In the genomic region with DNA sequence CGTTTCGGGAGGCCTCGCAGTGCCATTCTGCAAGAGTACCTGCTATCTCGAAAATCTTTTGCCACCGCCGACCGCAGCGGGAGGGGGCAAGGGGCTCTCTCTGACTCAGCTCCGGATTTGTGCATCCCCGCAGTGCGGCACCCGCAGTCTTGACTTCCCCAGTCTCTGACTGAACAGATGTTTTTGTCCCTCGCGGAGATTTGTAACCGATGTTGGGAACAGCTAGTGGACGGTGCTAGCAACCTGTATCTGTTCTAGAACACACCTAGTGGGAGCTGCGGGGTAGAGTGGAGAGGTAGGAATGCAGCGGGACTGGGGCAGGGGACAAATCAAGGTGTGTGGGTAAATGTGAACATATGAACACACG, we compare ENCODE assay signal across 20 cellular contexts. TPM values are rescaled to one million over a fixed set of nuclear protein-coding genes. Genes with fewer than 3 reads are reported as not detected.
DNase-seq lines count a peak whose midpoint lies in the region; ATAC-seq and TF ChIP-seq lines count a peak whose summit lies in the region.
"Had no signal": no experiment of that assay in that cellular context is flagged by ENCODE, and none has a peak within 500 bp of the region (broad histone marks: within the 10 kb centered on the region; RNA-seq: fewer than 3 reads in every experiment).

No MANE protein-coding gene starts in this region.

- H2AFZ ChIP-seq in IMR-90 (replicated peaks; ENCODE audit: low read length, poor library complexity): peak overlapping the region; percentile 18
- H2AFZ ChIP-seq: GM23248 had no signal

- intact Hi-C loops in IMR-90 (cut with micrococcal nuclease) (no loop called here), adrenal gland (cut with DNase I) (no loop called here)

- no peak overlapping the region for H3K27ac ChIP-seq in IMR-90 (ENCODE audit: insufficient read depth, low read length)
- no peak overlapping the region for H3K27ac ChIP-seq in adrenal gland
- H3K27ac ChIP-seq: BLaER1, GM23248, SJSA1, spleen, tibial nerve had no signal

- H4K91ac ChIP-seq in IMR-90 (ENCODE audit: insufficient read depth, low read depth, low read length): no peak overlapping the region

- no peaks in the 10 kb centered on the region for H3K9me1 ChIP-seq in IMR-90 (ENCODE audit: insufficient read depth, low read length)

- H3K27me3 ChIP-seq in IMR-90 (ENCODE audit: control insufficient read depth, insufficient read depth, low read length) (peaks cover 53% of the 10 kb centered on the region), adrenal gland (peaks cover 67% of the 10 kb centered on the region)
- H3K27me3 ChIP-seq: BLaER1, SJSA1 had no signal

- no peak overlapping the region for H2AK5ac ChIP-seq in IMR-90 (ENCODE audit: low read depth, low read length)

- H3K4ac ChIP-seq in IMR-90 (ENCODE audit: low read depth, low read length): no peak overlapping the region

- H3K36me3 ChIP-seq in IMR-90 (ENCODE audit: control insufficient read depth, insufficient read depth, low read length): no peaks in the 10 kb centered on the region
- H3K36me3 ChIP-seq in adrenal gland (replicated peaks in 1 of 2): no peaks in the 10 kb centered on the region
- H3K36me3 ChIP-seq: BLaER1, SJSA1, spleen, tibial nerve had no signal

- TF ChIP-seq RAD21 in IMR-90 (IDR thresholded peaks at IDR 0.05; ENCODE audit: low read length): no peak

- DNase-seq in GM20000 (ENCODE audit: low spot score) (peak; percentile 8), IMR-90 (no peak), endothelial cell (ENCODE audit: low spot score) (no peak), neural crest cell (ENCODE audit: low read depth, low spot score) (no peak), immature natural killer cell (no peak), adrenal gland (no peak)
- DNase-seq in stimulated activated CD4-positive, alpha-beta T cell treated with anti-CD3 and anti-CD28 coated beads, Interleukin-12 subunit alpha, Interleukin-12 subunit beta, amount 100 ng/mL, for 4 hours: no peak
- DNase-seq: activated T-cell treated with anti-CD3 and anti-CD28 coated beads, Interleukin-2, amount 50 U/mL, for 1 hour; amygdala; GF-D8; GM23248; NCI-H1105; NCI-H748 treated with DMSO at 0.1 percent for 48 hours; PC-3; spleen had no signal

- H3K4me1 ChIP-seq in IMR-90 (ENCODE audit: control insufficient read depth, insufficient read depth, low read length) (no peaks in the 10 kb centered on the region), adrenal gland (replicated peaks in 1 of 2) (peaks cover 0 to 10% of the 10 kb centered on the region in 2 donors)
- H3K4me1 ChIP-seq: BLaER1, SJSA1 had no signal

- H4K20me1 ChIP-seq in IMR-90 (ENCODE audit: insufficient read depth, low read length): no peaks in the 10 kb centered on the region
- H4K20me1 ChIP-seq: BLaER1 had no signal

- H3K9me3 ChIP-seq in IMR-90 (ENCODE audit: control insufficient read depth, insufficient read depth, low read length) (peaks cover 11% of the 10 kb centered on the region), adrenal gland (replicated peaks in 1 of 3) (no peaks in the 10 kb centered on the region)
- H3K9me3 ChIP-seq: SJSA1, tibial nerve had no signal

- no peak overlapping the region for H3K18ac ChIP-seq in IMR-90 (ENCODE audit: low read depth, low read length)

- no peak overlapping the region for H2BK20ac ChIP-seq in IMR-90 (ENCODE audit: low read depth, low read length)

- no TSS peak for BruUV-seq in IMR-90 (replicated peaks; lab: Mats Ljungman, UMichigan)

- H2BK15ac ChIP-seq in IMR-90 (ENCODE audit: low read depth, low read length): no peak overlapping the region

- H3K4me3 ChIP-seq in IMR-90 (ENCODE audit: insufficient read depth, low read depth, low read length) (no peak overlapping the region), adrenal gland (no peak overlapping the region)
- H3K4me3 ChIP-seq: BLaER1, GM23248, SJSA1 had no signal

- 0% methylated on average over 2 of the region's 19 CpGs; no CpG with 5 or more reads in 1 of the 2 experiments for WGBS in IMR-90 (ENCODE audit: extremely low coverage in 2 of 2, insufficient read length in 1 of 2), 2 experiments
- WGBS in adrenal gland, 4 donors: 5 to 9% (median 7%) methylated on average over 3 to 19 of the region's 19 CpGs

- no peak overlapping the region for H2BK120ac ChIP-seq in IMR-90 (ENCODE audit: low read depth, low read length)

- POLR2A ChIA-PET in IMR-90 (lab: Charles Lee; ENCODE audit: unreplicated experiment): no interaction called here

- H3K36me3 Mint-ChIP-seq in endothelial cell (ENCODE audit: low read depth, unreplicated experiment) (no peaks in the 10 kb centered on the region), neural crest cell (ENCODE audit: low read depth) (peaks cover 2% of the 10 kb centered on the region), immature natural killer cell (peaks cover 0 to 5% (median 4%) of the 10 kb centered on the region in 3 donors)

- dilution Hi-C loops in IMR-90 (cut with HindIII; ENCODE audit: low sequenced_read_pairs, unreplicated experiment): no loop called here

- no peak overlapping the region for H2AK9ac ChIP-seq in IMR-90 (replicated peaks; ENCODE audit: low read depth, low read length, poor library complexity)

- H3K79me1 ChIP-seq in IMR-90 (ENCODE audit: low read depth in 1 of 2, low read length in 2 of 2): no peaks in the 10 kb centered on the region

- no peak overlapping the region for H3K14ac ChIP-seq in IMR-90 (replicated peaks; ENCODE audit: low read depth, low read length)

- H3K4me1 Mint-ChIP-seq in endothelial cell (ENCODE audit: unreplicated experiment) (peaks cover 26% of the 10 kb centered on the region), neural crest cell (peaks cover 29% of the 10 kb centered on the region), immature natural killer cell (peaks cover 0 to 7% of the 10 kb centered on the region in 2 donors)

- CTCF ChIA-PET in IMR-90 (lab: Yijun Ruan, JAX): interaction anchor here (1.5 to 2.2 kb wide), 2 partner anchors 10 to 17 kb away, joined by 3 to 7 read pairs; a partner anchor contains a TSS

- no peak overlapping the region for H4K8ac ChIP-seq in IMR-90 (ENCODE audit: low read depth in 2 of 2, low read length in 2 of 2)

- peaks cover 23% of the 10 kb centered on the region for H3K27me3 Mint-ChIP-seq in endothelial cell (ENCODE audit: unreplicated experiment)
- H3K27me3 Mint-ChIP-seq in neural crest cell (ENCODE audit: low read depth): peaks cover 87% of the 10 kb centered on the region
- H3K27me3 Mint-ChIP-seq in immature natural killer cell (ENCODE audit: low read depth in 3 of 3): peaks cover 32 to 39% (median 35%) of the 10 kb centered on the region in 3 donors

- H3K9me3 Mint-ChIP-seq in endothelial cell (ENCODE audit: unreplicated experiment) (no peaks in the 10 kb centered on the region), neural crest cell (peaks cover 3% of the 10 kb centered on the region), immature natural killer cell (peaks cover 5 to 68% (median 27%) of the 10 kb centered on the region in 6 donors)

- in situ Hi-C loops in IMR-90 (cut with MboI; ENCODE audit: low sequenced_read_pairs): no loop called here

- no peak overlapping the region for H3K9ac ChIP-seq in IMR-90 (ENCODE audit: low read depth, low read length)
- H3K9ac ChIP-seq: BLaER1, GM23248 had no signal

- no peak overlapping the region for H3K23ac ChIP-seq in IMR-90 (ENCODE audit: low read depth, low read length)

- no peak overlapping the region for H3K4me2 ChIP-seq in IMR-90 (ENCODE audit: low read depth, low read length)
- H3K4me2 ChIP-seq: BLaER1 had no signal

- TF ChIP-seq CTCF in GM20000 (IDR thresholded peaks at IDR 0.05; ENCODE audit: extremely low read depth, missing control alignments): no peak
- no peak for TF ChIP-seq CTCF in IMR-90 (conservative IDR thresholded peaks at IDR 0.05; ENCODE audit: low read depth, low read length)
- TF ChIP-seq CTCF in endothelial cell (IDR thresholded peaks at IDR 0.05; ENCODE audit: unreplicated experiment): no peak
- no peak for TF ChIP-seq CTCF in neural crest cell (conservative IDR thresholded peaks at IDR 0.05)
- TF ChIP-seq CTCF in adrenal gland (IDR thresholded peaks at IDR 0.05): no peak

- H3K27ac Mint-ChIP-seq in endothelial cell (ENCODE audit: unreplicated experiment) (peak overlapping the region; percentile 61), neural crest cell (ENCODE audit: unreplicated experiment) (no peak overlapping the region), immature natural killer cell (no peak overlapping the region)

- no peak overlapping the region for H3K56ac ChIP-seq in IMR-90 (ENCODE audit: extremely low read depth, insufficient read depth, low read length)

- H3K4me3 Mint-ChIP-seq in endothelial cell (ENCODE audit: unreplicated experiment) (peak overlapping the region; percentile 76), neural crest cell (peak overlapping the region; percentile 62), immature natural killer cell (no peak overlapping the region)

- no peak overlapping the region for H2BK5ac ChIP-seq in IMR-90 (ENCODE audit: low read depth, low read length, poor library complexity, severe bottlenecking)

- no peak overlapping the region for H4K5ac ChIP-seq in IMR-90 (ENCODE audit: low read depth, low read length)

- TF ChIP-seq POLR2A in IMR-90 (IDR thresholded peaks at IDR 0.05; ENCODE audit: low read depth, low read length): no peak
- TF ChIP-seq POLR2A in adrenal gland (IDR thresholded peaks at IDR 0.05): no peak

- no peak for ATAC-seq in IMR-90 (ENCODE audit: low read depth)
- no peak for ATAC-seq in HG03571 (IDR thresholded peaks at IDR 0.05; ENCODE audit: unreplicated experiment)
- ATAC-seq: PC-3 had no signal

TF ChIP-seq in IMR-90, 13 proteins besides CTCF, POLR2A, EP300 and RAD21:
- TF ChIP-seq MAZ (IDR thresholded peaks at IDR 0.05; ENCODE audit: borderline replicate concordance, low read depth, low read length) (no peak), CEBPB (IDR thresholded peaks at IDR 0.05; ENCODE audit: low read depth, low read length) (no peak), SMC3 (IDR thresholded peaks at IDR 0.05; ENCODE audit: low read depth, low read length) (no peak), RFX5 (IDR thresholded peaks at IDR 0.05; ENCODE audit: low read depth, low read length) (no peak), FOS (IDR thresholded peaks at IDR 0.05; ENCODE audit: low read depth, low read length) (no peak)
TF ChIP-seq in IMR-90: peak in this region for 0.

RNA-seq across cellular contexts. Expression of a gene that starts 17.2 kb away (rescaled TPM):
- under 0.01 TPM in 1 of 2 replicates, not detected in the other for total RNA-seq in IMR-90 (2012; rRNA removed)
- polyA plus RNA-seq in IMR-90 (2012; rRNA removed): 0.17 and 0.24 TPM in 2 replicates
- 0.10 and 0.25 TPM in 2 replicates for polyA plus RNA-seq in IMR-90 (2012; cell fraction: cytosol; rRNA removed)
- polyA plus RNA-seq in IMR-90 (2012; cell fraction: nucleus; rRNA removed; ENCODE audit: low replicate concordance): 0.17 and 0.22 TPM in 2 replicates
- total RNA-seq in endothelial cell (ENCODE audit: unreplicated experiment): 14.6 TPM
- 19.2 and 21.1 TPM in 2 replicates for total RNA-seq in neural crest cell
- polyA plus RNA-seq in immature natural killer cell: not detected
- total RNA-seq in adrenal gland: under 1 TPM in 1 of 8 donors, not detected in 7; 0.14 TPM
- polyA plus RNA-seq in adrenal gland: not detected
- total RNA-seq: spleen had no signal
- polyA plus RNA-seq: GM23248, liver, spleen had no signal

Comparison
In these comparisons a context has a peak if more than half of its experiments do, and no peak if none do; other contexts are left out.
1. H3K4me3 Mint-ChIP-seq: peak in endothelial cell (single experiment) and neural crest cell (single experiment); none in immature natural killer cell (0 of 5).
2. RNA of a gene that starts 17.2 kb away (total RNA-seq): 19.2 to 21.1 TPM in neural crest cell and 14.6 TPM in endothelial cell (single experiment); under 0.01 TPM in IMR-90 and 0.14 TPM in adrenal gland; every median in the first group is over 10 times any median in the second.